11 cellular contexts compared by ENCODE assay signal in genomic region chr20:50563133-50563944, GRCh38. TPM values are rescaled to one million over a fixed set of nuclear protein-coding genes. Genes with fewer than 3 reads are reported as not detected.
A peak's percentile ranks its signal among the peaks of the same experiment; 100 is the strongest.
DNase-seq lines count a peak whose midpoint lies in the region; ATAC-seq and TF ChIP-seq lines count a peak whose summit lies in the region.
"Had no signal": no experiment of that assay in that cellular context is flagged by ENCODE, and none has a peak within 500 bp of the region (broad histone marks: within the 10 kb centered on the region; RNA-seq: fewer than 3 reads in every experiment).

No MANE protein-coding gene starts in this region.

- no peak overlapping the region for H3K4me3 ChIP-seq in GM23338
- H3K4me3 ChIP-seq: BLaER1 treated with 17β-estradiol and CSF1 and Interleukin-3, amounts not matched to agents 10 nM and 100 nM; ovary had no signal

- H3K27ac Mint-ChIP-seq in activated naive CD4-positive, alpha-beta T cell treated with anti-CD3 and anti-CD28 coated beads, Interleukin-2, amount 50 U/mL, for 24 hours: peak overlapping the region; percentile 99
- H3K27ac Mint-ChIP-seq in central memory CD8-positive, alpha-beta T cell (ENCODE audit: low read depth): peak overlapping the region; percentile 50
- peak overlapping the region; percentile 81 for H3K27ac Mint-ChIP-seq in stimulated activated naive B cell treated with anti-CD40 and anti-IgM and Interleukin-4, amounts not matched to agents 10 μg/mL and 1 μg/mL and 100 μg/mL, for 72 hours
- H3K27ac Mint-ChIP-seq in GM23338: no peak overlapping the region; the same call in 1 of the 2 replicates

- H3K9me2 ChIP-seq in GM23338 (ENCODE audit: insufficient read depth): no peaks in the 10 kb centered on the region

- H3F3A ChIP-seq in GM23338 (replicated peaks; ENCODE audit: low read depth): no peaks in the 10 kb centered on the region

- H3K27ac ChIP-seq in GM23338 (ENCODE audit: low read depth): no peak overlapping the region
- H3K27ac ChIP-seq: BLaER1 treated with 17β-estradiol and CSF1 and Interleukin-3, amounts not matched to agents 10 nM and 100 nM; ovary had no signal

- TF ChIP-seq CTCF in GM23338 (conservative IDR thresholded peaks at IDR 0.05; ENCODE audit: low read depth in 2 of 2): no peak

- peaks cover 79% of the 10 kb centered on the region for H3K4me1 Mint-ChIP-seq in activated naive CD4-positive, alpha-beta T cell treated with anti-CD3 and anti-CD28 coated beads, Interleukin-2, amount 50 U/mL, for 24 hours
- peaks cover 60% of the 10 kb centered on the region for H3K4me1 Mint-ChIP-seq in central memory CD8-positive, alpha-beta T cell
- peaks cover 39 to 65% of the 10 kb centered on the region in 2 donors for H3K4me1 Mint-ChIP-seq in stimulated activated naive B cell treated with anti-CD40 and anti-IgM and Interleukin-4, amounts not matched to agents 10 μg/mL and 1 μg/mL and 100 μg/mL, for 72 hours
- no peaks in the 10 kb centered on the region; the same call in 2 of the 3 replicates for H3K4me1 Mint-ChIP-seq in GM23338

- no peaks in the 10 kb centered on the region for H3K9me3 Mint-ChIP-seq in activated naive CD4-positive, alpha-beta T cell treated with anti-CD3 and anti-CD28 coated beads, Interleukin-2, amount 50 U/mL, for 24 hours
- no peaks in the 10 kb centered on the region for H3K9me3 Mint-ChIP-seq in central memory CD8-positive, alpha-beta T cell
- no peaks in the 10 kb centered on the region for H3K9me3 Mint-ChIP-seq in stimulated activated naive B cell treated with anti-CD40 and anti-IgM and Interleukin-4, amounts not matched to agents 10 μg/mL and 1 μg/mL and 100 μg/mL, for 72 hours
- no peaks in the 10 kb centered on the region for H3K9me3 Mint-ChIP-seq in GM23338

- H3K27me3 ChIP-seq in GM23338 (ENCODE audit: insufficient read depth): no peaks in the 10 kb centered on the region
- H3K27me3 ChIP-seq: BLaER1 treated with 17β-estradiol and CSF1 and Interleukin-3, amounts not matched to agents 10 nM and 100 nM; ovary had no signal

- H3K4me1 ChIP-seq in GM23338 (ENCODE audit: insufficient read depth): no peaks in the 10 kb centered on the region

- H2AFZ ChIP-seq in GM23338: no peak overlapping the region

- H3K36me3 ChIP-seq in GM23338 (ENCODE audit: insufficient read depth): no peaks in the 10 kb centered on the region
- H3K36me3 ChIP-seq: ovary had no signal

- ATAC-seq in central memory CD8-positive, alpha-beta T cell (replicated peaks; ENCODE audit: extremely low read depth, poor library complexity, severe bottlenecking): no peak
- peak; percentile 45 to 51 for ATAC-seq in stimulated activated naive B cell treated with anti-CD40 and anti-IgM and Interleukin-4, amounts not matched to agents 10 μg/mL and 1 μg/mL and 100 μg/mL, for 72 hours (replicated peaks)
- ATAC-seq in GM18498 (IDR thresholded peaks at IDR 0.05; ENCODE audit: unreplicated experiment): no peak
- no peak for ATAC-seq in GM23338
- ATAC-seq: HCT116 had no signal

- no peaks in the 10 kb centered on the region; the same call in 1 of the 2 replicates for H4K20me1 ChIP-seq in GM23338 (replicated peaks; ENCODE audit: insufficient read depth)

- no peak overlapping the region for H3K4me2 ChIP-seq in GM23338
- H3K4me2 ChIP-seq: BLaER1 treated with 17β-estradiol and CSF1 and Interleukin-3, amounts not matched to agents 10 nM and 100 nM had no signal

- no peaks in the 10 kb centered on the region for H3K27me3 Mint-ChIP-seq in activated naive CD4-positive, alpha-beta T cell treated with anti-CD3 and anti-CD28 coated beads, Interleukin-2, amount 50 U/mL, for 24 hours
- no peaks in the 10 kb centered on the region for H3K27me3 Mint-ChIP-seq in central memory CD8-positive, alpha-beta T cell
- no peaks in the 10 kb centered on the region for H3K27me3 Mint-ChIP-seq in stimulated activated naive B cell treated with anti-CD40 and anti-IgM and Interleukin-4, amounts not matched to agents 10 μg/mL and 1 μg/mL and 100 μg/mL, for 72 hours
- H3K27me3 Mint-ChIP-seq in GM23338 (ENCODE audit: insufficient read depth, low read depth, poor library complexity): no peaks in the 10 kb centered on the region

- H3K4me3 Mint-ChIP-seq in activated naive CD4-positive, alpha-beta T cell treated with anti-CD3 and anti-CD28 coated beads, Interleukin-2, amount 50 U/mL, for 24 hours: peak overlapping the region; percentile 73
- H3K4me3 Mint-ChIP-seq in central memory CD8-positive, alpha-beta T cell: peak overlapping the region; percentile 12
- H3K4me3 Mint-ChIP-seq in stimulated activated naive B cell treated with anti-CD40 and anti-IgM and Interleukin-4, amounts not matched to agents 10 μg/mL and 1 μg/mL and 100 μg/mL, for 72 hours: peak overlapping the region in 1 of 2 donors; percentile 49
- no peak overlapping the region for H3K4me3 Mint-ChIP-seq in GM23338

- peaks cover 24% of the 10 kb centered on the region for H3K36me3 Mint-ChIP-seq in activated naive CD4-positive, alpha-beta T cell treated with anti-CD3 and anti-CD28 coated beads, Interleukin-2, amount 50 U/mL, for 24 hours
- H3K36me3 Mint-ChIP-seq in central memory CD8-positive, alpha-beta T cell (ENCODE audit: insufficient read depth): peaks cover 65% of the 10 kb centered on the region
- H3K36me3 Mint-ChIP-seq in stimulated activated naive B cell treated with anti-CD40 and anti-IgM and Interleukin-4, amounts not matched to agents 10 μg/mL and 1 μg/mL and 100 μg/mL, for 72 hours: peaks cover 57 to 71% of the 10 kb centered on the region in 2 donors
- H3K36me3 Mint-ChIP-seq in GM23338 (ENCODE audit: low read depth): peaks cover 15% of the 10 kb centered on the region

- peaks cover 4% of the 10 kb centered on the region; the same call in 1 of the 2 replicates for H3K79me2 ChIP-seq in GM23338 (replicated peaks; ENCODE audit: insufficient read depth)

- no peak for DNase-seq in activated naive CD4-positive, alpha-beta T cell (lab: John Stamatoyannopoulos, UW)
- DNase-seq in NCI-H510A treated with DMSO at 0.1 percent for 48 hours (lab: John Stamatoyannopoulos, UW) (peak; percentile 99), islet precursor cell (no peak), GM23338 (ENCODE audit: low spot score) (no peak)
- no peak for DNase-seq in central memory CD8-positive, alpha-beta T cell (ENCODE audit: low spot score in 2 of 2)
- DNase-seq in stimulated activated naive B cell treated with anti-CD40 and anti-IgM and Interleukin-4, amounts not matched to agents 10 μg/mL and 1 μg/mL and 100 μg/mL, for 72 hours: no peak
- DNase-seq: ovary had no signal

TF ChIP-seq in GM23338, 12 proteins besides CTCF, POLR2A, EP300 and RAD21:
- TF ChIP-seq ZNF114 (CRISPR knock-in tag; IDR thresholded peaks at IDR 0.05) (no peak), ETS1 (IDR thresholded peaks at IDR 0.05) (no peak), STAT1 (IDR thresholded peaks at IDR 0.05; ENCODE audit: unreplicated experiment) (no peak), REST (IDR thresholded peaks at IDR 0.05; ENCODE audit: unreplicated experiment) (no peak), JUNB (IDR thresholded peaks at IDR 0.05; ENCODE audit: unreplicated experiment) (no peak), CREB1 (CRISPR knock-in tag; IDR thresholded peaks at IDR 0.05; ENCODE audit: low read depth) (no peak), EZH2 (IDR thresholded peaks at IDR 0.05; ENCODE audit: low read depth, unreplicated experiment) (no peak), POLR2AphosphoS5 (IDR thresholded peaks at IDR 0.05; ENCODE audit: low read depth) (no peak)

RNA-seq across cellular contexts. Expression of gene PTPN1, which starts 53.2 kb away (rescaled TPM):
- 26.2 and 26.4 TPM in 2 replicates for total RNA-seq in GM23338 (2014; rRNA removed; shearing (Covaris generic))
- 16.9 and 18.9 TPM in 2 replicates for polyA plus RNA-seq in GM23338 (2016; fragmentation: Nextera tagmentation; extraction: Ambion mirVana)

Comparison
In these comparisons a context has a peak if more than half of its experiments do, and no peak if none do; other contexts are left out.
1. ATAC-seq: peak in stimulated activated naive B cell treated with anti-CD40 and anti-IgM and Interleukin-4, amounts not matched to agents 10 μg/mL and 1 μg/mL and 100 μg/mL, for 72 hours (2 of 2); none in central memory CD8-positive, alpha-beta T cell (single experiment), GM18498 (single experiment) and GM23338 (single experiment).